In the genomic region with DNA sequence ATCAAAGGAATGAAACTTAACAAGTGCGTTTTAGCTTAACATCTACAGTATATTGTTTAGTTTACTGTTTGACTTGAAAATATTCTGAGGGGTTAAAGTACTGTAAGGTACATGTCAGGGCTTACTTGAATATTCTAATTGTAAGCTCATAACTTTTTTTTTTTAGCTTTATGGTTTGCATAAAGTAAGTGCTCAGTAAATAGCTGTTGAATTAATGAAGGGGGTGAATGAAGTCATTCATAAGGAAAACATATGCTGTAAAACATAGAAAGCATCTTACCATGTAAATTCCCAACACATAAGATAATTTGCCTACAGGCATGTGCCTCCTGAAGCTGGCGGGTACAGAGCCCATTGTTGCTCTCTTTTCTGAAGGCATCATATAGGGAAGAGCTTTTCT, we compare ENCODE assay signal across 31 cellular contexts. TPM values are rescaled to one million over a fixed set of nuclear protein-coding genes. Genes with fewer than 3 reads are reported as not detected.
DNase-seq lines count a peak whose midpoint lies in the region; ATAC-seq and TF ChIP-seq lines count a peak whose summit lies in the region.
"Had no signal": no experiment of that assay in that cellular context is flagged by ENCODE, and none has a peak within 500 bp of the region (broad histone marks: within the 10 kb centered on the region; RNA-seq: fewer than 3 reads in every experiment).

No MANE protein-coding gene starts in this region.

- H3K27ac Mint-ChIP-seq in IgD-negative memory B cell, result peak overlapping the region in 1 of 3 donors; percentile 18
- H3K27ac Mint-ChIP-seq: activated CD4-positive, alpha-beta memory T cell treated with anti-CD3 and anti-CD28 coated beads for 36 hours; activated naive CD4-positive, alpha-beta T cell treated with anti-CD3 and anti-CD28 coated beads, Interleukin-2, amount 10 ng/mL, durations not matched to agents 7 days and 5 days; dendritic cell treated with granulocyte-macrophage colony-stimulating factor and Interleukin-4, amounts not matched to agents 40 ng/mL and 50 ng/mL, for 4 days; progenitor cell of endocrine pancreas; T-helper 17 cell had no signal

- H3K36me3 Mint-ChIP-seq in IgD-negative memory B cell, result no peaks in the 10 kb centered on the region
- H3K36me3 Mint-ChIP-seq: activated CD4-positive, alpha-beta memory T cell treated with anti-CD3 and anti-CD28 coated beads for 36 hours; activated naive CD4-positive, alpha-beta T cell treated with anti-CD3 and anti-CD28 coated beads, Interleukin-2, amount 10 ng/mL, durations not matched to agents 7 days and 5 days had no signal

- H3K4me1 Mint-ChIP-seq in IgD-negative memory B cell, result peaks cover 28 to 46% (median 42%) of the 10 kb centered on the region in 3 donors

- TF ChIP-seq POLR2A in transverse colon (IDR thresholded peaks at IDR 0.05), result no peak

- no peak overlapping the region for H3K27ac ChIP-seq in OCI-LY3 (ENCODE audit: low read length)
- H3K27ac ChIP-seq in hepatocyte, result peak overlapping the region; percentile 2
- H3K27ac ChIP-seq in transverse colon, result peak overlapping the region in 3 of 4 donors; percentile 36 to 95 (median 43)
- no peak overlapping the region for H3K27ac ChIP-seq in SJCRH30
- H3K27ac ChIP-seq: adrenal gland; BLaER1 treated with 17β-estradiol and CSF1 and Interleukin-3, amounts not matched to agents 10 nM and 100 nM; left lung; thyroid gland had no signal

- no peak for TF ChIP-seq EP300 in transverse colon (IDR thresholded peaks at IDR 0.05; ENCODE audit: low read depth)

- H3K4me3 ChIP-seq in OCI-LY3 (ENCODE audit: low read length) (no peak overlapping the region), hepatocyte (no peak overlapping the region), transverse colon (no peak overlapping the region), MG63 (no peak overlapping the region), SJCRH30 (no peak overlapping the region)
- H3K4me3 ChIP-seq: adrenal gland; BLaER1 treated with 17β-estradiol and CSF1 and Interleukin-3, amounts not matched to agents 10 nM and 100 nM; thyroid gland had no signal

- H3K79me2 ChIP-seq in OCI-LY3 (ENCODE audit: low read length), result no peaks in the 10 kb centered on the region
- H3K79me2 ChIP-seq in hepatocyte, result peaks cover 49% of the 10 kb centered on the region

- no peaks in the 10 kb centered on the region for H3K9me3 Mint-ChIP-seq in IgD-negative memory B cell
- H3K9me3 Mint-ChIP-seq: activated CD4-positive, alpha-beta memory T cell treated with anti-CD3 and anti-CD28 coated beads for 36 hours; activated naive CD4-positive, alpha-beta T cell treated with anti-CD3 and anti-CD28 coated beads, Interleukin-2, amount 10 ng/mL, durations not matched to agents 7 days and 5 days; central memory CD8-positive, alpha-beta T cell; dendritic cell treated with granulocyte-macrophage colony-stimulating factor and Interleukin-4, amounts not matched to agents 40 ng/mL and 50 ng/mL, for 4 days had no signal

- ATAC-seq in GM19463 (IDR thresholded peaks at IDR 0.05; ENCODE audit: unreplicated experiment), result no peak
- ATAC-seq: activated CD4-positive, CD25-positive, alpha-beta regulatory T cell treated with anti-CD3 and anti-CD28 coated beads, Interleukin-2, amount 50 U/mL, for 24 hours; esophagus mucosa; left lung; sciatic nerve; T-helper 17 cell had no signal

- H3K4me2 ChIP-seq in OCI-LY3 (ENCODE audit: low read length), result peak overlapping the region; percentile 49
- H3K4me2 ChIP-seq in hepatocyte, result peak overlapping the region; percentile 98

- 90% methylated on average over 2 of the region's 2 CpGs for WGBS in hepatocyte (ENCODE audit: low lambda C conversion rate, missing lambda C conversion rate)
- 49 to 63% methylated on average over 2 of the region's 2 CpGs for WGBS in transverse colon (ENCODE audit: low coverage in 1 of 2), 2 donors

- H4K20me1 ChIP-seq in OCI-LY3 (ENCODE audit: insufficient read depth, low read length), result peaks cover 5% of the 10 kb centered on the region; the same call in 1 of the 2 replicates
- H4K20me1 ChIP-seq in hepatocyte (ENCODE audit: insufficient read depth, poor library complexity, severe bottlenecking), result no peaks in the 10 kb centered on the region
- H4K20me1 ChIP-seq: BLaER1 treated with 17β-estradiol and CSF1 and Interleukin-3, amounts not matched to agents 10 nM and 100 nM had no signal

- no peaks in the 10 kb centered on the region for H3K27me3 Mint-ChIP-seq in IgD-negative memory B cell

- no peaks in the 10 kb centered on the region for H3K9me2 ChIP-seq in hepatocyte (replicated peaks; ENCODE audit: insufficient read depth)

- H3K36me3 ChIP-seq in OCI-LY3 (replicated peaks; ENCODE audit: low read depth, low read length) (no peaks in the 10 kb centered on the region), hepatocyte (replicated peaks; ENCODE audit: insufficient read depth, low read depth) (no peaks in the 10 kb centered on the region), transverse colon (no peaks in the 10 kb centered on the region), MG63 (no peaks in the 10 kb centered on the region), SJCRH30 (no peaks in the 10 kb centered on the region)
- H3K36me3 ChIP-seq: adrenal gland; BLaER1 treated with 17β-estradiol and CSF1 and Interleukin-3, amounts not matched to agents 10 nM and 100 nM; left lung; thyroid gland had no signal

- peaks cover 39% of the 10 kb centered on the region for H3K4me1 ChIP-seq in OCI-LY3 (ENCODE audit: low read length)
- H3K4me1 ChIP-seq in hepatocyte (ENCODE audit: insufficient read depth), result peaks cover 4% of the 10 kb centered on the region
- H3K4me1 ChIP-seq in transverse colon, result peaks cover 0 to 34% (median 22%) of the 10 kb centered on the region in 4 donors
- no peaks in the 10 kb centered on the region; the same call in 1 of the 2 replicates for H3K4me1 ChIP-seq in SJCRH30

- H2AFZ ChIP-seq in OCI-LY3 (ENCODE audit: low read depth, low read length) (no peak overlapping the region), hepatocyte (no peak overlapping the region)

- H3K4me3 Mint-ChIP-seq in IgD-negative memory B cell, result peak overlapping the region in 3 of 4 donors; percentile 68 to 88 (median 81)
- H3K4me3 Mint-ChIP-seq: activated CD4-positive, alpha-beta memory T cell treated with anti-CD3 and anti-CD28 coated beads for 36 hours; activated naive CD4-positive, alpha-beta T cell treated with anti-CD3 and anti-CD28 coated beads, Interleukin-2, amount 10 ng/mL, durations not matched to agents 7 days and 5 days; central memory CD8-positive, alpha-beta T cell; dendritic cell treated with granulocyte-macrophage colony-stimulating factor and Interleukin-4, amounts not matched to agents 40 ng/mL and 50 ng/mL, for 4 days; T-helper 17 cell had no signal

- in situ Hi-C loops in transverse colon (cut with MboI; ENCODE audit: low pct_ligation_motif_present in 1 of 4, low pct_unique_long_range_greater_than_20kb in 1 of 4, low sequenced_read_pairs in 3 of 4), result loop anchor here in 2 of 4 donors (25.0 kb wide), 2 partner anchors 129 to 279 kb away; no protein-coding TSS in a partner anchor

- no peak overlapping the region for H3K9ac ChIP-seq in OCI-LY3 (ENCODE audit: low read length)
- H3K9ac ChIP-seq: BLaER1 treated with 17β-estradiol and CSF1 and Interleukin-3, amounts not matched to agents 10 nM and 100 nM had no signal

- no peak for DNase-seq in hepatocyte (ENCODE audit: low spot score)
- no peak for DNase-seq in transverse colon
- DNase-seq in MG63, result no peak
- DNase-seq in SJCRH30, result no peak
- DNase-seq: activated CD4-positive, alpha-beta memory T cell treated with anti-CD3 and anti-CD28 coated beads for 36 hours; activated naive CD4-positive, alpha-beta T cell treated with anti-CD3 and anti-CD28 coated beads, Interleukin-2, amount 10 ng/mL, durations not matched to agents 7 days and 5 days; adrenal gland; DMS79; foreskin fibroblast; head of caudate nucleus; islet precursor cell; left lung; mesendoderm; NCI-H146; NCI-H345; NCI-H82; nucleus accumbens; stimulated activated CD4-positive, alpha-beta T cell treated with anti-CD3 and anti-CD28 coated beads, Interleukin-2, amount 100 ng/mL, for 48 hours; T-helper 17 cell; thyroid gland had no signal

- H3K9me3 ChIP-seq in OCI-LY3 (ENCODE audit: insufficient read depth, low read length), result no peaks in the 10 kb centered on the region
- H3K9me3 ChIP-seq in hepatocyte (ENCODE audit: low read depth), result no peaks in the 10 kb centered on the region
- H3K9me3 ChIP-seq in transverse colon, result no peaks in the 10 kb centered on the region
- no peaks in the 10 kb centered on the region for H3K9me3 ChIP-seq in MG63
- no peaks in the 10 kb centered on the region for H3K9me3 ChIP-seq in SJCRH30 (replicated peaks)
- H3K9me3 ChIP-seq: adrenal gland; BLaER1 treated with 17β-estradiol and CSF1 and Interleukin-3, amounts not matched to agents 10 nM and 100 nM; left lung; thyroid gland had no signal

- H3K27me3 ChIP-seq in OCI-LY3 (ENCODE audit: low read depth, low read length), result peaks cover 81% of the 10 kb centered on the region
- H3K27me3 ChIP-seq in hepatocyte, result peaks cover 19% of the 10 kb centered on the region
- peaks cover 3% of the 10 kb centered on the region for H3K27me3 ChIP-seq in transverse colon
- peaks cover 19% of the 10 kb centered on the region for H3K27me3 ChIP-seq in MG63
- peaks cover 44% of the 10 kb centered on the region for H3K27me3 ChIP-seq in SJCRH30
- H3K27me3 ChIP-seq: adrenal gland, thyroid gland had no signal

- TF ChIP-seq CTCF in OCI-LY3 (IDR thresholded peaks at IDR 0.05; ENCODE audit: low read depth, low read length) (no peak), hepatocyte (IDR thresholded peaks at IDR 0.05; ENCODE audit: poor library complexity) (no peak), transverse colon (IDR thresholded peaks at IDR 0.05) (no peak)

- intact Hi-C loops in transverse colon (cut with DNase I; ENCODE audit: low total_unique reads), result loop anchor here (5.0 kb wide), 2 partner anchors 176 to 294 kb away; no protein-coding TSS in a partner anchor

RNA-seq across cellular contexts. Expression of a gene that starts 3.0 kb away (rescaled TPM):
- polyA plus RNA-seq in IgD-negative memory B cell (5.0 TPM), hepatocyte (2.5 and 3.7 TPM in 2 replicates)
- total RNA-seq in hepatocyte (10.2 and 11.1 TPM in 2 replicates), transverse colon (100 to 1,000 TPM in 1 of 4 donors, 10 to 100 TPM in 3; 45.6 to 104 (median 76.0) TPM)
- not detected in 2 replicates for total RNA-seq in MG63 (2014; rRNA removed; shearing (Covaris generic); ENCODE audit: low replicate concordance)
- 0.18 and 0.36 TPM in 2 replicates for total RNA-seq in SJCRH30 (2014; rRNA removed; shearing (Covaris generic))
- total RNA-seq: HT1080 had no signal

Comparison
In these comparisons a context has a peak if more than half of its experiments do, and no peak if none do; other contexts are left out.
1. H3K27ac ChIP-seq: peak in hepatocyte (single experiment) and transverse colon (3 of 4); none in OCI-LY3 (single experiment) and SJCRH30 (single experiment).